Comparison of ENCODE assay signal across 1 cellular context in genomic region chr9:127608104-127608966, GRCh38.
TF ChIP-seq lines count a peak whose summit lies in the region.

No MANE protein-coding gene starts in this region.

TF ChIP-seq in SK-N-SH, 30 proteins besides CTCF, POLR2A, EP300 and RAD21 (continued from another document):
- TF ChIP-seq REST (IDR thresholded peaks at IDR 0.05; ENCODE audit: low read depth, low read length), result no peak
- no peak for TF ChIP-seq RFX5 (IDR thresholded peaks at IDR 0.05; ENCODE audit: low read length)
- TF ChIP-seq TAF1 (IDR thresholded peaks at IDR 0.05; ENCODE audit: borderline replicate concordance, low read depth, low read length), result no peak
- no peak for TF ChIP-seq PBX3 (IDR thresholded peaks at IDR 0.05)
- peak; percentile 52; the same call in 1 of the 2 replicates for TF ChIP-seq MXI1 (IDR thresholded peaks at IDR 0.05; ENCODE audit: low read depth, low read length)
- peak; percentile 90 for TF ChIP-seq NRF1 (IDR thresholded peaks at IDR 0.05; ENCODE audit: low read depth, low read length)
- TF ChIP-seq JUND (IDR thresholded peaks at IDR 0.05), result no peak
- TF ChIP-seq FOSL2 (IDR thresholded peaks at IDR 0.05; ENCODE audit: borderline replicate concordance, low read depth), result no peak
- TF ChIP-seq TEAD4 (IDR thresholded peaks at IDR 0.05; ENCODE audit: borderline replicate concordance, insufficient read depth), result no peak
- no peak for TF ChIP-seq RXRA (IDR thresholded peaks at IDR 0.05; ENCODE audit: borderline replicate concordance, low read depth)
- TF ChIP-seq NFIC (IDR thresholded peaks at IDR 0.05; ENCODE audit: borderline replicate concordance), result no peak
- no peak for TF ChIP-seq FOXJ3 (CRISPR knock-in tag; IDR thresholded peaks at IDR 0.05)
- peak; percentile 94 for TF ChIP-seq USF1 (IDR thresholded peaks at IDR 0.05; ENCODE audit: borderline replicate concordance, low read depth)
- TF ChIP-seq SIN3A (IDR thresholded peaks at IDR 0.05; ENCODE audit: borderline replicate concordance, low read depth, low read length), result no peak
- no peak for TF ChIP-seq SMC3 (IDR thresholded peaks at IDR 0.05; ENCODE audit: low read depth, low read length)
- no peak for TF ChIP-seq IRF3 (IDR thresholded peaks at IDR 0.05; ENCODE audit: low read depth, low read length)
- TF ChIP-seq YY1 (IDR thresholded peaks at IDR 0.05; ENCODE audit: low read depth), result no peak
